14 cellular contexts compared by ENCODE assay signal in the genomic region with DNA sequence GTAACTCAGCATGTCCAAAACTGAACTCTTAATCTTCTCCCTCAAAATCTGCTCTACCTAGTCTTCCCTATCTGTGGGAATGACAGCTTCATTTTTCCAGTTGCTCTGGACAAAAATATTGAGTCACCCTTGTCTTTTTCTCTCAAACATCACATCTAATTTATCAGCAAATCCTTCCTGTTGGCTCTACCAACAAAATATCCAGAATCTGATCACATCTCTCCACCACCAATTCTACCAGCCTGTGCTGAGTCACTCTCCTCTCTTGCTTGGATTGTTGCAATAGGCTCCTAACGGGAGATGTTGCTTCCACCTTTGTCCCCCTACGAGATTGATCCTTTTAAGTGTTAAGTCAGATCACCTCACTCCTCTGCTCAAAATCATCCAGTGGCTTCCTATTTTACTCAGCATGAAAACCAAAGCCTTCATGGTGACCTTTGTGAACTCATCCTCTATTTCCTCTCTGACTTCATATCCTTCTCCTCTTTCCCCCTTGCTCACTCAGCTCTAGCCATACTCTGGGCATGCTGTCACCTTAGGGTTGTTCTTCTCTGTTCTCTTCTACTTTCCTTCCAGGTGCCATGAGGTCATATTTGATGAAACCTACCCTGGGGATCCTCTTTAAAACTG.
A peak's percentile ranks its signal among the peaks of the same experiment; 100 is the strongest.
DNase-seq lines count a peak whose midpoint lies in the region; ATAC-seq and TF ChIP-seq lines count a peak whose summit lies in the region.
"Had no signal": no experiment of that assay in that cellular context is flagged by ENCODE, and none has a peak within 500 bp of the region (broad histone marks: within the 10 kb centered on the region; RNA-seq: fewer than 3 reads in every experiment).

No MANE protein-coding gene starts in this region.

- no peak for TF ChIP-seq CTCF in epithelial cell of esophagus (IDR thresholded peaks at IDR 0.05; ENCODE audit: insufficient read depth, low read depth, low read length, missing control alignments)

- ATAC-seq in GM21529 (IDR thresholded peaks at IDR 0.05; ENCODE audit: unreplicated experiment) = peak; percentile 50
- ATAC-seq: Panc1 had no signal

- CTCF ChIA-PET in HEK293T (lab: Yijun Ruan, JAX) = interaction anchor here (0.5 to 8.5 kb wide), 3 partner anchors 45 to 71 kb away, joined by 3 to 151 read pairs (median 4); no protein-coding TSS in a partner anchor

- DNase-seq in DMS53 treated with DMSO at 0.1 percent for 48 hours (lab: John Stamatoyannopoulos, UW; ENCODE audit: unreplicated experiment) = peak; percentile 34
- DNase-seq in NCI-H69 (lab: John Stamatoyannopoulos, UW) = peak; percentile 30
- DNase-seq in epithelial cell of esophagus (ENCODE audit: low read depth) = peak; percentile 46
- no peak for DNase-seq in HEK293T (ENCODE audit: extremely low spot score)
- no peak for DNase-seq in NCI-H187 (lab: John Stamatoyannopoulos, UW)
- DNase-seq in superior temporal gyrus (ENCODE audit: extremely low spot score) = no peak
- DNase-seq in OCI-M1 (lab: John Stamatoyannopoulos, UW) = no peak
- DNase-seq: activated CD4-positive, alpha-beta T cell treated with anti-CD3 and anti-CD28 coated beads, Interleukin-2, amount 10 ng/mL, durations not matched to agents 7 days and 5 days; Calu3; NCI-H1105 had no signal

- POLR2A ChIA-PET in HEK293T (lab: Yijun Ruan, JAX) = no interaction called here

- H3K4me3 ChIP-seq in epithelial cell of esophagus (ENCODE audit: low read length) = no peak overlapping the region
- H3K4me3 ChIP-seq: ascending aorta, vagina had no signal

TF ChIP-seq in HEK293T, 16 proteins besides CTCF, POLR2A, EP300 and RAD21:
- TF ChIP-seq LEF1 (IDR thresholded peaks at IDR 0.05; ENCODE audit: borderline replicate concordance) = no peak
- TF ChIP-seq, protein P1, sequence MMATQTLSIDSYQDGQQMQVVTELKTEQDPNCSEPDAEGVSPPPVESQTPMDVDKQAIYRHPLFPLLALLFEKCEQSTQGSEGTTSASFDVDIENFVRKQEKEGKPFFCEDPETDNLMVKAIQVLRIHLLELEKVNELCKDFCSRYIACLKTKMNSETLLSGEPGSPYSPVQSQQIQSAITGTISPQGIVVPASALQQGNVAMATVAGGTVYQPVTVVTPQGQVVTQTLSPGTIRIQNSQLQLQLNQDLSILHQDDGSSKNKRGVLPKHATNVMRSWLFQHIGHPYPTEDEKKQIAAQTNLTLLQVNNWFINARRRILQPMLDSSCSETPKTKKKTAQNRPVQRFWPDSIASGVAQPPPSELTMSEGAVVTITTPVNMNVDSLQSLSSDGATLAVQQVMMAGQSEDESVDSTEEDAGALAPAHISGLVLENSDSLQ (IDR thresholded peaks at IDR 0.05) = no peak
- TF ChIP-seq SP1 (IDR thresholded peaks at IDR 0.05) = no peak
- TF ChIP-seq ARNT (IDR thresholded peaks at IDR 0.05) = no peak
- TF ChIP-seq CTBP1 (IDR thresholded peaks at IDR 0.05; ENCODE audit: borderline replicate concordance) = no peak
- no peak for TF ChIP-seq FOXM1 (IDR thresholded peaks at IDR 0.05; ENCODE audit: borderline replicate concordance)
- TF ChIP-seq TARDBP (IDR thresholded peaks at IDR 0.05) = no peak
- no peak for TF ChIP-seq SUZ12 (IDR thresholded peaks at IDR 0.05)
- no peak for TF ChIP-seq BHLHE40 (IDR thresholded peaks at IDR 0.05; ENCODE audit: borderline replicate concordance)
- no peak for TF ChIP-seq FOXA1 (IDR thresholded peaks at IDR 0.05)
- TF ChIP-seq HDGF (IDR thresholded peaks at IDR 0.05; ENCODE audit: borderline replicate concordance) = no peak
- no peak for TF ChIP-seq L3MBTL2 (conservative IDR thresholded peaks at IDR 0.05)
- no peak for TF ChIP-seq ZNF384 (IDR thresholded peaks at IDR 0.05)
- no peak for TF ChIP-seq ELF4 (IDR thresholded peaks at IDR 0.05)
- no peak for TF ChIP-seq FOXK2 (IDR thresholded peaks at IDR 0.05)

Comparison
In these comparisons a context has a peak if more than half of its experiments do, and no peak if none do; other contexts are left out.
1. DNase-seq: peak in DMS53 treated with DMSO at 0.1 percent for 48 hours (single experiment), NCI-H69 (single experiment) and epithelial cell of esophagus (single experiment); none in HEK293T (single experiment), NCI-H187 (0 of 2), superior temporal gyrus (single experiment) and OCI-M1 (single experiment).